8 cellular contexts compared by ENCODE assay signal in genomic region chr16:397135-397661, GRCh38. TPM values are rescaled to one million over a fixed set of nuclear protein-coding genes. Genes with fewer than 3 reads are reported as not detected.
DNase-seq lines count a peak whose midpoint lies in the region; ATAC-seq, FAIRE-seq and TF ChIP-seq lines count a peak whose summit lies in the region.

Gene NME4 (plus strand): TSS chr16:397199. CDS start chr16:397223, 24 bp downstream.

- ATAC-seq in A549 (peak in 1 of 2 experiments; percentile 9; a peak in 1 of 6 replicates), memory B cell (ENCODE audit: low read depth) (peak; percentile 5), HG03521 (IDR thresholded peaks at IDR 0.05; ENCODE audit: unreplicated experiment) (no peak), HG03460 (IDR thresholded peaks at IDR 0.05; ENCODE audit: unreplicated experiment) (no peak)

- no peaks in the 10 kb centered on the region for H3K9me3 Mint-ChIP-seq in memory B cell

- WGBS in A549 (ENCODE audit: missing lambda C conversion rate): 0% methylated on average over 2 of the region's 75 CpGs

- POLR2A ChIA-PET in A549 (lab: Yijun Ruan, JAX): no interaction called here

- TF ChIP-seq POLR2A in A549 (IDR thresholded peaks at IDR 0.05; ENCODE audit: low read length): peak; percentile 48; the same call in 1 of the 2 replicates
- peak; percentile 31 for TF ChIP-seq POLR2A in GM10847 (IDR thresholded peaks at IDR 0.05; ENCODE audit: extremely low read depth, insufficient read length)

- H3K4me1 Mint-ChIP-seq in memory B cell: peaks cover 22% of the 10 kb centered on the region

- intact Hi-C loops in tibial artery (cut with DNase I; ENCODE audit: low total_unique reads): no loop called here

- H3K4me3 ChIP-seq in A549 (peak within 1 kb of the TSS; percentile 80), SJCRH30 (peak within 1 kb of the TSS; percentile 85), tibial artery (peak within 1 kb of the TSS; percentile 73 to 75)

- peak within 1 kb of the TSS; percentile 86 for H3K4me2 ChIP-seq in A549

- peak in 1 of 2 experiments; percentile 37 for DNase-seq in A549 (ENCODE audit: low read depth in 1 of 2, low spot score in 1 of 2)
- DNase-seq in SJCRH30: peak; percentile 45 to 54
- peak in 1 of 2 donors; percentile 56 for DNase-seq in dermis microvascular lymphatic vessel endothelial cell (ENCODE audit: low read depth in 2 of 2)
- peak in 1 of 2 donors; percentile 42 for DNase-seq in memory B cell (ENCODE audit: low spot score in 2 of 2)
- DNase-seq in tibial artery: no peak

- H3K4me1 ChIP-seq in A549 (peaks cover 39% of the 10 kb centered on the region), SJCRH30 (no peaks in the 10 kb centered on the region; the same call in 1 of the 2 replicates), tibial artery (peaks cover 0 to 29% (median 17%) of the 10 kb centered on the region in 4 donors)

- H3K27me3 Mint-ChIP-seq in memory B cell: no peaks in the 10 kb centered on the region

- H3K27ac ChIP-seq in A549: peak within 1 kb of the TSS; percentile 94 to 99
- H3K27ac ChIP-seq in SJCRH30: no peak within 1 kb of the TSS
- H3K27ac ChIP-seq in tibial artery: peak within 1 kb of the TSS; percentile 86 to 87

- no peaks in the 10 kb centered on the region for H3K36me3 Mint-ChIP-seq in memory B cell

- H3K36me3 ChIP-seq in SJCRH30 (0 out of 2 replicates have a peak, but pooled peaks cover 2% of the 10 kb centered on the region), tibial artery (peaks cover 0 to 17% (median 0%) of the 10 kb centered on the region in 3 donors)

- no peak for TF ChIP-seq RAD21 in A549 (conservative IDR thresholded peaks at IDR 0.05 in 1 of 2, IDR thresholded peaks at IDR 0.05 in 1 of 2)

- 0 out of 3 replicates have a peak, but pooled peaks cover under 1% of the 10 kb centered on the region for H3K9me3 ChIP-seq in A549
- no peaks in the 10 kb centered on the region for H3K9me3 ChIP-seq in SJCRH30 (replicated peaks)
- H3K9me3 ChIP-seq in tibial artery: no peaks in the 10 kb centered on the region

- TF ChIP-seq EP300 in A549 (IDR thresholded peaks at IDR 0.05): no peak

- H3K4me3 Mint-ChIP-seq in memory B cell: peak within 1 kb of the TSS; percentile 93

- peak within 1 kb of the TSS; percentile 72 for H3K27ac Mint-ChIP-seq in memory B cell

- TF ChIP-seq CTCF in A549 (IDR thresholded peaks at IDR 0.05) (no peak), tibial artery (IDR thresholded peaks at IDR 0.05) (no peak)

- no peaks in the 10 kb centered on the region for H3K27me3 ChIP-seq in SJCRH30
- H3K27me3 ChIP-seq in tibial artery: no peaks in the 10 kb centered on the region

- no peak for FAIRE-seq in A549 (lab: Jason Lieb, UNC)

- CTCF ChIA-PET in A549 (lab: Yijun Ruan, JAX): interaction anchor here (1.1 to 1.6 kb wide), 3 partner anchors 22 to 181 kb away, joined by 3 to 4 read pairs (median 3); no protein-coding TSS in a partner anchor

TF ChIP-seq in A549, 52 proteins besides CTCF, POLR2A, EP300 and RAD21:
- no peak for TF ChIP-seq USF2 (IDR thresholded peaks at IDR 0.05)
- TF ChIP-seq MYC (IDR thresholded peaks at IDR 0.05; ENCODE audit: borderline replicate concordance, low read length): no peak; the same call in 1 of the 2 replicates
- no peak for TF ChIP-seq RCOR1 (IDR thresholded peaks at IDR 0.05; ENCODE audit: low read depth, low read length)
- no peak for TF ChIP-seq RNF2 (IDR thresholded peaks at IDR 0.05; ENCODE audit: borderline replicate concordance, low read depth)
- TF ChIP-seq ATOH8 (CRISPR knock-in tag; IDR thresholded peaks at IDR 0.05; ENCODE audit: low read depth): no peak
- no peak for TF ChIP-seq RARB (CRISPR knock-in tag; IDR thresholded peaks at IDR 0.05)
- TF ChIP-seq HOXB5 (CRISPR knock-in tag; IDR thresholded peaks at IDR 0.05): no peak
- TF ChIP-seq TP53 (CRISPR knock-in tag; IDR thresholded peaks at IDR 0.05): no peak
- no peak for TF ChIP-seq HEYL (CRISPR knock-in tag; IDR thresholded peaks at IDR 0.05)
- no peak for TF ChIP-seq NPAS2 (CRISPR knock-in tag; IDR thresholded peaks at IDR 0.05; ENCODE audit: borderline replicate concordance)
- no peak for TF ChIP-seq TFCP2L1 (CRISPR knock-in tag; IDR thresholded peaks at IDR 0.05)
- TF ChIP-seq ZC3H11A (IDR thresholded peaks at IDR 0.05): no peak
- peak; percentile 51; the same call in 1 of the 2 replicates for TF ChIP-seq PHF8 (IDR thresholded peaks at IDR 0.05; ENCODE audit: borderline replicate concordance, low read depth)
- peak; percentile 60; the same call in 1 of the 3 replicates for TF ChIP-seq BCL3 (IDR thresholded peaks at IDR 0.05)
- no peak for TF ChIP-seq MAFK (IDR thresholded peaks at IDR 0.05; ENCODE audit: partially characterized antibody)
- no peak for TF ChIP-seq KDM1A (IDR thresholded peaks at IDR 0.05; ENCODE audit: low read depth)
- no peak for TF ChIP-seq CBX8 (IDR thresholded peaks at IDR 0.05)
- TF ChIP-seq ZNF302 (CRISPR knock-in tag; IDR thresholded peaks at IDR 0.05): no peak
- TF ChIP-seq GATA3 (IDR thresholded peaks at IDR 0.05; ENCODE audit: borderline replicate concordance): no peak
- no peak for TF ChIP-seq SMC3 (IDR thresholded peaks at IDR 0.05)
- TF ChIP-seq REST (IDR thresholded peaks at IDR 0.05): no peak
- no peak for TF ChIP-seq EHF (CRISPR knock-in tag; IDR thresholded peaks at IDR 0.05)
- TF ChIP-seq CHD2 (IDR thresholded peaks at IDR 0.05; ENCODE audit: low read length, partially characterized antibody): no peak
- no peak for TF ChIP-seq CEBPB (IDR thresholded peaks at IDR 0.05)
- TF ChIP-seq JUN (IDR thresholded peaks at IDR 0.05): peak; percentile 34 to 59; a peak in 3 of 5 replicates
- TF ChIP-seq FOSL2 (IDR thresholded peaks at IDR 0.05): no peak
- TF ChIP-seq FOSL2 (CRISPR knock-in tag; IDR thresholded peaks at IDR 0.05): no peak
TF ChIP-seq in A549: peak in this region for 3.

RNA-seq across cellular contexts. Expression of gene NME4, which starts in this region (rescaled TPM):
- polyA plus RNA-seq in A549 (2011; rRNA removed) (229 and 239 TPM in 2 replicates), A549 (2017; fragmentation: RNase III; extraction: RNeasy Plus Mini Kit Qiagen cat#74134 plus additional on column Dnase treatment) (301 to 349 TPM (median 339 TPM) in 3 replicates)
- polyA plus RNA-seq in A549 (2012; cell fraction: cytosol; rRNA removed): 926 and 1,068 TPM in 2 replicates
- 529 and 596 TPM in 2 replicates for polyA plus RNA-seq in A549 (2012; cell fraction: nucleus; rRNA removed)
- polyA minus RNA-seq in A549 (2011; rRNA and poly(A)+ RNA removed): 134 and 168 TPM in 2 replicates
- total RNA-seq in SJCRH30 (2014; rRNA removed; shearing (Covaris generic)): 140 and 149 TPM in 2 replicates
- 45.4 and 50.3 TPM in 2 replicates for total RNA-seq in dermis microvascular lymphatic vessel endothelial cell

Comparison
In these comparisons a context has a peak if more than half of its experiments do, and no peak if none do; other contexts are left out.
1. DNase-seq: peak in SJCRH30 (2 of 2); none in tibial artery (0 of 2).
2. Peak in every context shown above with its lines, with median percentiles within 50 percentile points of each other: H3K4me3 ChIP-seq.